In the genomic region with DNA sequence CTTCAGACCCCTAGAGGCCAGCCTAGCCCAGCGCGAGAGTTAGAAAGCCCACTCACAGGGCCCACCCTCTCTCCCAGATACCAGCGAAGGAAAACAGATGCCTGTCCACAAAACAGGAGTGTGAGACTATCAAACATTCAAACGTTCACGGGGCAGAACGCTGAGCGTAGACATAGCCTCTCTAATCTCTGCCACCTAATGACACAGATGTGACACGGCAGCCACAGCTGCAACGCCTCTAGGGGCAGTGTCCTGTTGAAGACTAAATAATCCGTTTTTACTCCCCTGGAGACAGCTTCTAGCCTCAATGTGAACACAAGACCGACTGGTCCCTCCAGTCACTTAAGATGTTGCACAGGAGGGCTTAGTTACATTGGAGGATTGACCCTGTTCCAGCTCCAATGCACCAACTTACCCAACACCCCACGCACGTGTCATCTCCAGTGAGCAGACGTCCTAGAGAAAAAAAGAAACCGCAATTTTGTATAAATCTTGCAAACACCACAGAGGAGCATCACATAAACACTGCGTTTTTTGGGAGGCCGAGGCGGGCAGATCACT, we compare ENCODE assay signal across 6 cellular contexts. TPM values are rescaled to one million over a fixed set of nuclear protein-coding genes. Genes with fewer than 3 reads are reported as not detected.
DNase-seq lines count a peak whose midpoint lies in the region; ATAC-seq and TF ChIP-seq lines count a peak whose summit lies in the region.

No MANE protein-coding gene starts in this region.

- H3K4me3 ChIP-seq in BJ (ENCODE audit: low read depth, low read length): peak overlapping the region; percentile 97
- H3K4me3 ChIP-seq in MM.1S (ENCODE audit: low read length): peak overlapping the region; percentile 80
- H3K4me3 ChIP-seq in astrocyte of the spinal cord (ENCODE audit: low read depth, low read length): peak overlapping the region; percentile 76

- H3K4me2 ChIP-seq in MM.1S (ENCODE audit: low read depth, low read length): peak overlapping the region; percentile 89

- no peaks in the 10 kb centered on the region for H3K27me3 Mint-ChIP-seq in natural killer cell (ENCODE audit: low read depth in 2 of 2)

- peak; percentile 54 for TF ChIP-seq CTCF in BJ (IDR thresholded peaks at IDR 0.05; ENCODE audit: insufficient read depth, low read depth, low read length)
- peak; percentile 51 for TF ChIP-seq CTCF in MM.1S (IDR thresholded peaks at IDR 0.05; ENCODE audit: low read length)
- peak; percentile 47 for TF ChIP-seq CTCF in astrocyte of the spinal cord (IDR thresholded peaks at IDR 0.05; ENCODE audit: low read depth, low read length)
- TF ChIP-seq CTCF in natural killer cell (IDR thresholded peaks at IDR 0.05): peak; percentile 52

- H3K36me3 ChIP-seq in BJ (ENCODE audit: control insufficient read depth, insufficient read depth, low read length): peaks cover 37% of the 10 kb centered on the region
- peaks cover 12% of the 10 kb centered on the region for H3K36me3 ChIP-seq in MM.1S (replicated peaks; ENCODE audit: insufficient read depth, low read length)

- ATAC-seq in natural killer cell: peak; percentile 26 to 58 (median 58)

- H3K27ac Mint-ChIP-seq in natural killer cell: peak overlapping the region; percentile 81 to 89

- H3K36me3 Mint-ChIP-seq in natural killer cell: no peaks in the 10 kb centered on the region

- H3K9me3 ChIP-seq in MM.1S (replicated peaks; ENCODE audit: insufficient read depth, low read length): no peaks in the 10 kb centered on the region

- POLR2A ChIA-PET in BJ (lab: Charles Lee): interaction anchor here (0.6 kb wide), 1 partner anchor 28 kb away, joined by 8 read pairs; no protein-coding TSS in a partner anchor

- H3K9me3 Mint-ChIP-seq in natural killer cell: no peaks in the 10 kb centered on the region

- no peaks in the 10 kb centered on the region for H3K9me2 ChIP-seq in MM.1S (replicated peaks; ENCODE audit: insufficient read depth, low read length)

- intact Hi-C loops in natural killer cell (cut with micrococcal nuclease): loop anchor here (2.0 kb wide), 1 partner anchor 26 kb away; no protein-coding TSS in a partner anchor

- peaks cover 17% of the 10 kb centered on the region for H3K4me1 ChIP-seq in MM.1S (ENCODE audit: low read length)

- peak overlapping the region; percentile 94 for H3K4me3 Mint-ChIP-seq in natural killer cell

- in situ Hi-C loops in astrocyte of the spinal cord (cut with HindIII; ENCODE audit: low sequenced_read_pairs): no loop called here

- CTCF ChIA-PET in BJ (lab: Yijun Ruan, JAX): interaction anchor here (1.6 kb wide), 1 partner anchor 101 kb away, joined by 5 read pairs; no protein-coding TSS in a partner anchor

- H3F3A ChIP-seq in MM.1S (ENCODE audit: insufficient read depth, low read length): peaks cover 38% of the 10 kb centered on the region

- H3K27ac ChIP-seq in MM.1S (ENCODE audit: low read length): no peak overlapping the region

- H3K4me1 Mint-ChIP-seq in natural killer cell: peaks cover 21 to 29% of the 10 kb centered on the region in 2 donors

- H3K79me2 ChIP-seq in MM.1S (ENCODE audit: low read length): peaks cover 28% of the 10 kb centered on the region

- no peak overlapping the region for H2AFZ ChIP-seq in MM.1S (ENCODE audit: low read length)

- peaks cover 35% of the 10 kb centered on the region for H4K20me1 ChIP-seq in MM.1S (ENCODE audit: insufficient read depth, low read length)

- DNase-seq in BJ (ENCODE audit: low read depth) (no peak), MM.1S (peak; percentile 42), astrocyte of the spinal cord (ENCODE audit: low read depth, low spot score) (peak; percentile 8), natural killer cell (no peak), NK-92 (lab: John Stamatoyannopoulos, UW; ENCODE audit: unreplicated experiment) (no peak), OCI-M2 (lab: John Stamatoyannopoulos, UW; ENCODE audit: unreplicated experiment) (no peak)

- H3K9ac ChIP-seq in MM.1S (ENCODE audit: low read length): peak overlapping the region; percentile 72; the same call in 1 of the 2 replicates

- H3K27me3 ChIP-seq in BJ (ENCODE audit: control insufficient read depth, insufficient read depth, low read length): no peaks in the 10 kb centered on the region
- H3K27me3 ChIP-seq in MM.1S (replicated peaks; ENCODE audit: insufficient read depth, low read length): peaks cover 6% of the 10 kb centered on the region; the same call in 1 of the 2 replicates

RNA-seq across cellular contexts. Expression of a gene that starts 14.3 kb away (rescaled TPM):
- polyA plus RNA-seq in BJ (2011; rRNA removed): 0.17 and 0.42 TPM in 2 replicates
- 0.10 and 0.14 TPM in 2 replicates for polyA minus RNA-seq in BJ (2011; rRNA and poly(A)+ RNA removed)
- total RNA-seq in natural killer cell: under 1 TPM in 2 of 3 donors, not detected in 1; 0.31 to 0.39 TPM

RNA-seq across cellular contexts. Expression of a gene that starts 16.0 kb away (rescaled TPM):
- not detected in 2 replicates for polyA plus RNA-seq in BJ (2011; rRNA removed)
- polyA minus RNA-seq in BJ (2011; rRNA and poly(A)+ RNA removed): not detected in 2 replicates
- total RNA-seq in natural killer cell: not detected

RNA-seq across cellular contexts. Expression of a gene that starts 21.6 kb away (rescaled TPM):
- not detected in 2 replicates for polyA plus RNA-seq in BJ (2011; rRNA removed)
- polyA minus RNA-seq in BJ (2011; rRNA and poly(A)+ RNA removed): not detected in 2 replicates
- not detected for total RNA-seq in natural killer cell

RNA-seq across cellular contexts. Expression of a gene that starts 31.3 kb away (rescaled TPM):
- polyA plus RNA-seq in BJ (2011; rRNA removed): not detected in 2 replicates
- not detected in 2 replicates for polyA minus RNA-seq in BJ (2011; rRNA and poly(A)+ RNA removed)
- not detected for total RNA-seq in natural killer cell

RNA-seq across cellular contexts. Expression of a gene that starts 37.6 kb away (rescaled TPM):
- polyA plus RNA-seq in BJ (2011; rRNA removed): not detected in 2 replicates
- polyA minus RNA-seq in BJ (2011; rRNA and poly(A)+ RNA removed): not detected in 2 replicates
- not detected for total RNA-seq in natural killer cell

Comparison
In these comparisons a context has a peak if more than half of its experiments do, and no peak if none do; other contexts are left out.
1. DNase-seq: peak in MM.1S (single experiment) and astrocyte of the spinal cord (single experiment); none in BJ (single experiment), natural killer cell (single experiment), NK-92 (single experiment) and OCI-M2 (single experiment).
2. Peak in every context shown above with its lines, with median percentiles within 50 percentile points of each other: H3K4me3 ChIP-seq and CTCF ChIP-seq.